ENCODE assay signal across 8 cellular contexts in genomic region chr19:7394728-7395359, GRCh38. TPM values are rescaled to one million over a fixed set of nuclear protein-coding genes. Genes with fewer than 3 reads are reported as not detected.
DNase-seq lines count a peak whose midpoint lies in the region; ATAC-seq and TF ChIP-seq lines count a peak whose summit lies in the region.

No MANE protein-coding gene starts in this region.

- H3K4me3 ChIP-seq in ACC112 (ENCODE audit: low read depth, low read length) (peak overlapping the region; percentile 99), kidney epithelial cell (ENCODE audit: low read depth, low read length) (peak overlapping the region; percentile 84)

- H3K36me3 ChIP-seq in ACC112 (ENCODE audit: insufficient read depth, low read length) (no peaks in the 10 kb centered on the region), kidney epithelial cell (ENCODE audit: control insufficient read depth, insufficient read depth, low read length) (no peaks in the 10 kb centered on the region)

- no peaks in the 10 kb centered on the region for H3K27me3 ChIP-seq in ACC112 (ENCODE audit: insufficient read depth, low read length)
- H3K27me3 ChIP-seq in kidney epithelial cell (ENCODE audit: control insufficient read depth, insufficient read depth, low read length), result no peaks in the 10 kb centered on the region

- peak; percentile 67 for ATAC-seq in GM18868 (IDR thresholded peaks at IDR 0.05; ENCODE audit: unreplicated experiment)
- ATAC-seq in HG03159 (IDR thresholded peaks at IDR 0.05; ENCODE audit: unreplicated experiment), result peak; percentile 67

- no peak overlapping the region for H3K27ac ChIP-seq in ACC112 (ENCODE audit: low read depth, low read length)

- peak; percentile 69 to 94 for DNase-seq in NCI-H446 (lab: John Stamatoyannopoulos, UW)
- DNase-seq in activated CD4-positive, alpha-beta T cell treated with anti-CD3 and anti-CD28 coated beads for 24 hours (ENCODE audit: low read depth in 2 of 2), result peak; percentile 78 to 85
- peak; percentile 96 for DNase-seq in cerebellum (ENCODE audit: low spot score)
- DNase-seq in kidney epithelial cell (ENCODE audit: low read depth), result no peak
- peak; percentile 81 to 95 (median 83) for DNase-seq in stimulated activated CD4-positive, alpha-beta T cell treated with anti-CD3 and anti-CD28 coated beads, Interleukin-12 subunit alpha, Interleukin-12 subunit beta, amount 100 ng/mL, for 48 hours (ENCODE audit: low read depth in 2 of 3, low spot score in 1 of 3)

- H2AFZ ChIP-seq in ACC112 (ENCODE audit: low read length, unreplicated experiment), result peak overlapping the region; percentile 78

- peaks cover 11% of the 10 kb centered on the region for H3K4me1 ChIP-seq in ACC112 (ENCODE audit: control insufficient read depth, insufficient read depth, low read length, unreplicated experiment)

- no peak for TF ChIP-seq CTCF in kidney epithelial cell (IDR thresholded peaks at IDR 0.05; ENCODE audit: insufficient read depth, low read length, poor library complexity, severe bottlenecking)

- H3K79me2 ChIP-seq in ACC112 (ENCODE audit: control insufficient read depth, insufficient read depth, low read length, unreplicated experiment), result peaks cover 22% of the 10 kb centered on the region

RNA-seq across cellular contexts. Expression of gene ARHGEF18, which starts 46.1 kb away (rescaled TPM):
- total RNA-seq in cerebellum (19.6 TPM), kidney epithelial cell (123 and 139 TPM in 2 replicates)
